In the genomic region with DNA sequence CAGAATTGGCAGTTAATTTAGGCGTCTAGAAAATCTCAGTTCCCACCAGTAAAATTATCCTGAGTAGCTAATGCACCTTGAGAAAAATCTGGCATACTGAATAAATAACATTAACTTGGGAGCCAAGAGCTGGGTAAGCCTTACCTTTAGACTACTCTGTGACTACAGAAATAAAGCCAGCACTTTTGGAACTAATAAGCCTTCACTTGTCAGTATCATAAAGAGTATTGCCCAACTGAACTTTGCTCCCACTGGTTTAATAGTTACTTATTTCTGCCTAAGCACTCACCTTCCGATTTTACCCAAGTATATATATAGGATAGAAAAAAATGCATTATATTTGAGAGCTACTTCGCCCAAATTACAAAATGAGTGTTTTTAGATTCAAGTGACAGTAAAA, we compare ENCODE assay signal across 11 cellular contexts. TPM values are rescaled to one million over a fixed set of nuclear protein-coding genes. Genes with fewer than 3 reads are reported as not detected.
DNase-seq lines count a peak whose midpoint lies in the region; ATAC-seq and TF ChIP-seq lines count a peak whose summit lies in the region.
"Had no signal": no experiment of that assay in that cellular context is flagged by ENCODE, and none has a peak within 500 bp of the region (broad histone marks: within the 10 kb centered on the region; RNA-seq: fewer than 3 reads in every experiment).

No MANE protein-coding gene starts in this region.

- no peak for DNase-seq in HCT116 (ENCODE audit: low read depth, low spot score)
- DNase-seq in Peyer's patch, result no peak
- no peak for DNase-seq in left colon
- DNase-seq in WTC11 (ENCODE audit: low spot score), result no peak
- DNase-seq in NCI-H1694 (lab: John Stamatoyannopoulos, UW), result no peak
- DNase-seq: NCI-H1417 treated with DMSO at 0.1 percent for 48 hours, NCI-H2029 treated with DMSO at 0.1 percent for 48 hours, NCI-H524 had no signal

- intact Hi-C loops in HCT116 (cut with micrococcal nuclease) (no loop called here), left colon (cut with DNase I, micrococcal nuclease) (no loop called here)

- ATAC-seq in HCT116 (no peak), left colon (peak; percentile 95), WTC11 (no peak), GM21737 (IDR thresholded peaks at IDR 0.05; ENCODE audit: unreplicated experiment) (no peak)

- H3K27me3 ChIP-seq in HCT116 (ENCODE audit: insufficient read depth, low read length) (no peaks in the 10 kb centered on the region), Peyer's patch (no peaks in the 10 kb centered on the region), neutrophil (no peaks in the 10 kb centered on the region)
- H3K27me3 ChIP-seq: SJSA1 had no signal

- TF ChIP-seq CTCF in HCT116 (IDR thresholded peaks at IDR 0.05 in 2 of 3, conservative IDR thresholded peaks at IDR 0.05 in 1 of 3; ENCODE audit: borderline replicate concordance in 1 of 3, insufficient read depth in 1 of 3, low read depth in 2 of 3, low read length in 2 of 3), result no peak
- TF ChIP-seq CTCF in Peyer's patch (IDR thresholded peaks at IDR 0.05), result no peak
- no peak for TF ChIP-seq CTCF in neutrophil (IDR thresholded peaks at IDR 0.05)
- no peak for TF ChIP-seq CTCF in WTC11 (IDR thresholded peaks at IDR 0.05)

- H4K20me1 ChIP-seq in HCT116 (ENCODE audit: insufficient read depth), result no peaks in the 10 kb centered on the region

- no peaks in the 10 kb centered on the region for H3K4me1 Mint-ChIP-seq in WTC11

- TSS peak; percentile 13 for BruUV-seq in HCT116 (replicated peaks; lab: Mats Ljungman, UMichigan)

- H3K4me3 Mint-ChIP-seq in WTC11, result no peak overlapping the region

- H3K9me3 ChIP-seq in HCT116 (ENCODE audit: control insufficient read depth in 1 of 2, insufficient read depth in 1 of 2, low read depth in 1 of 2, low read length in 2 of 2), result no peaks in the 10 kb centered on the region
- H3K9me3 ChIP-seq in Peyer's patch, result no peaks in the 10 kb centered on the region
- H3K9me3 ChIP-seq in neutrophil, result no peaks in the 10 kb centered on the region
- H3K9me3 ChIP-seq: SJSA1 had no signal

- CTCF ChIA-PET in HCT116 (lab: Charles Lee) (no interaction called here), WTC11 (lab: Charles Lee) (interaction anchor here (0.6 to 1.5 kb wide), 2 partner anchors 11 to 848 kb away, joined by 3 to 4 read pairs; partner anchors contain the start of gene FAM8A1)

- no peak overlapping the region for H3K27ac Mint-ChIP-seq in WTC11

- H3K9ac ChIP-seq in HCT116 (ENCODE audit: low read length), result no peak overlapping the region

- no peaks in the 10 kb centered on the region for H3K9me2 ChIP-seq in HCT116 (ENCODE audit: insufficient read depth)

- peaks cover 5 to 11% of the 10 kb centered on the region in 2 experiments; a peak in 3 of 4 replicates for H3K36me3 ChIP-seq in HCT116 (ENCODE audit: control insufficient read depth in 1 of 2, insufficient read depth in 2 of 2, low read length in 2 of 2)
- peaks cover 0 to 35% (median 0%) of the 10 kb centered on the region in 3 donors for H3K36me3 ChIP-seq in Peyer's patch
- peaks cover 87% of the 10 kb centered on the region for H3K36me3 ChIP-seq in neutrophil

- RAD21 ChIA-PET in HCT116 (lab: Charles Lee; ENCODE audit: low non-redundant PET in 1 of 2, low total read pairs in 2 of 2, uncharacterized antibody in 2 of 2, unreplicated experiment in 2 of 2), result no interaction called here

- no peak overlapping the region for H3K4me2 ChIP-seq in HCT116 (ENCODE audit: low read length)

- H3K9me3 Mint-ChIP-seq in WTC11, result no peaks in the 10 kb centered on the region

- no peak for TF ChIP-seq RAD21 in HCT116 (IDR thresholded peaks at IDR 0.05; ENCODE audit: low read depth)

- no peak overlapping the region for H3K27ac ChIP-seq in HCT116 (ENCODE audit: low read depth, low read length)
- peak overlapping the region in 1 of 4 donors; percentile 56 for H3K27ac ChIP-seq in Peyer's patch
- peak overlapping the region; percentile 32 for H3K27ac ChIP-seq in neutrophil
- H3K27ac ChIP-seq: SJSA1 had no signal

- peaks cover 18% of the 10 kb centered on the region for H3K36me3 Mint-ChIP-seq in WTC11

- H2AFZ ChIP-seq in HCT116 (ENCODE audit: low read depth, low read length, poor library complexity, severe bottlenecking), result no peak overlapping the region

- no peaks in the 10 kb centered on the region for H3K79me2 ChIP-seq in HCT116 (ENCODE audit: insufficient read depth, low read length)

- H3K4me1 ChIP-seq in HCT116 (ENCODE audit: control insufficient read depth in 1 of 2, insufficient read depth in 2 of 2, low read length in 2 of 2), result no peaks in the 10 kb centered on the region
- peaks cover 0 to 13% (median 0%) of the 10 kb centered on the region in 4 donors for H3K4me1 ChIP-seq in Peyer's patch
- H3K4me1 ChIP-seq in neutrophil (ENCODE audit: control insufficient read depth in 1 of 2, insufficient read depth in 1 of 2, low read depth in 1 of 2, low read length in 1 of 2), result peaks cover 4 to 5% of the 10 kb centered on the region in 2 experiments
- H3K4me1 ChIP-seq: SJSA1 had no signal

- TF ChIP-seq POLR2A in HCT116 (IDR thresholded peaks at IDR 0.05; ENCODE audit: borderline replicate concordance, extremely low read depth, insufficient read depth, insufficient read length), result no peak
- peak; percentile 11 to 14 for TF ChIP-seq POLR2A in Peyer's patch (IDR thresholded peaks at IDR 0.05)

- H3K27me3 Mint-ChIP-seq in WTC11 (ENCODE audit: low read depth), result no peaks in the 10 kb centered on the region

- POLR2A ChIA-PET in HCT116 (lab: Charles Lee) (no interaction called here), WTC11 (lab: Charles Lee) (no interaction called here)

- H3K4me3 ChIP-seq in HCT116 (replicated peaks in 1 of 2; ENCODE audit: low read depth in 1 of 2, low read length in 2 of 2) (no peak overlapping the region), Peyer's patch (no peak overlapping the region), neutrophil (ENCODE audit: low read depth in 1 of 2, low read length in 1 of 2) (no peak overlapping the region)
- H3K4me3 ChIP-seq: SJSA1 had no signal

TF ChIP-seq in HCT116, 20 proteins besides CTCF, POLR2A, EP300 and RAD21:
- TF ChIP-seq ZFX (IDR thresholded peaks at IDR 0.05) (no peak), SIN3A (IDR thresholded peaks at IDR 0.05; ENCODE audit: low read depth) (no peak), POLR2AphosphoS5 (IDR thresholded peaks at IDR 0.05; ENCODE audit: low read depth, low read length) (no peak), CEBPB (IDR thresholded peaks at IDR 0.05; ENCODE audit: low read depth) (no peak)
TF ChIP-seq in HCT116: peak in this region for 0.

TF ChIP-seq in WTC11, 78 proteins besides CTCF, POLR2A, EP300 and RAD21 (continues in another document):
- TF ChIP-seq, protein P1, sequence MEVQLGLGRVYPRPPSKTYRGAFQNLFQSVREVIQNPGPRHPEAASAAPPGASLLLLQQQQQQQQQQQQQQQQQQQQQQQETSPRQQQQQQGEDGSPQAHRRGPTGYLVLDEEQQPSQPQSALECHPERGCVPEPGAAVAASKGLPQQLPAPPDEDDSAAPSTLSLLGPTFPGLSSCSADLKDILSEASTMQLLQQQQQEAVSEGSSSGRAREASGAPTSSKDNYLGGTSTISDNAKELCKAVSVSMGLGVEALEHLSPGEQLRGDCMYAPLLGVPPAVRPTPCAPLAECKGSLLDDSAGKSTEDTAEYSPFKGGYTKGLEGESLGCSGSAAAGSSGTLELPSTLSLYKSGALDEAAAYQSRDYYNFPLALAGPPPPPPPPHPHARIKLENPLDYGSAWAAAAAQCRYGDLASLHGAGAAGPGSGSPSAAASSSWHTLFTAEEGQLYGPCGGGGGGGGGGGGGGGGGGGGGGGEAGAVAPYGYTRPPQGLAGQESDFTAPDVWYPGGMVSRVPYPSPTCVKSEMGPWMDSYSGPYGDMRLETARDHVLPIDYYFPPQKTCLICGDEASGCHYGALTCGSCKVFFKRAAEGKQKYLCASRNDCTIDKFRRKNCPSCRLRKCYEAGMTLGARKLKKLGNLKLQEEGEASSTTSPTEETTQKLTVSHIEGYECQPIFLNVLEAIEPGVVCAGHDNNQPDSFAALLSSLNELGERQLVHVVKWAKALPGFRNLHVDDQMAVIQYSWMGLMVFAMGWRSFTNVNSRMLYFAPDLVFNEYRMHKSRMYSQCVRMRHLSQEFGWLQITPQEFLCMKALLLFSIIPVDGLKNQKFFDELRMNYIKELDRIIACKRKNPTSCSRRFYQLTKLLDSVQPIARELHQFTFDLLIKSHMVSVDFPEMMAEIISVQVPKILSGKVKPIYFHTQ (CRISPR knock-in tag; IDR thresholded peaks at IDR 0.05), result no peak
- no peak for TF ChIP-seq ATF1 (CRISPR knock-in tag; IDR thresholded peaks at IDR 0.05)
- no peak for TF ChIP-seq AFF4 (CRISPR knock-in tag; IDR thresholded peaks at IDR 0.05; ENCODE audit: borderline replicate concordance)
- no peak for TF ChIP-seq CREM (CRISPR knock-in tag; IDR thresholded peaks at IDR 0.05)
- TF ChIP-seq ATF3 (CRISPR knock-in tag; conservative IDR thresholded peaks at IDR 0.05), result no peak

RNA-seq across cellular contexts. Expression of gene FAM8A1, which starts 10.7 kb away (rescaled TPM):
- total RNA-seq in HCT116 (2021; ENCODE audit: unreplicated experiment) (13.4 TPM), Peyer's patch (10 to 100 TPM in 3 of 4 donors, 1 to 10 TPM in 1; 8.3 to 47.1 (median 30.4) TPM), left colon (10 to 100 TPM; 39.2 to 44.9 TPM), WTC11 (2021) (8.5 to 10.3 TPM (median 9.4 TPM) in 3 replicates)
- 3.7 and 4.8 TPM in 2 replicates for polyA plus RNA-seq in HCT116 (2012)
